In genomic region chr1:36136535-36136934, GRCh38 we compare ENCODE assay signal across 12 cellular contexts. TPM values are rescaled to one million over a fixed set of nuclear protein-coding genes. Genes with fewer than 3 reads are reported as not detected.
DNase-seq lines count a peak whose midpoint lies in the region; ATAC-seq lines count a peak whose summit lies in the region.
"Had no signal": no experiment of that assay in that cellular context is flagged by ENCODE, and none has a peak within 500 bp of the region (broad histone marks: within the 10 kb centered on the region; RNA-seq: fewer than 3 reads in every experiment).

No MANE protein-coding gene starts in this region.

- peaks cover 22% of the 10 kb centered on the region for H3K4me1 Mint-ChIP-seq in activated T-helper 17 cell treated with anti-CD3 and anti-CD28 coated beads, Interleukin-2, amount 50 U/mL, for 72 hours

- H3K9me3 Mint-ChIP-seq in activated T-helper 17 cell treated with anti-CD3 and anti-CD28 coated beads, Interleukin-2, amount 50 U/mL, for 72 hours, result no peaks in the 10 kb centered on the region

- peaks cover 46% of the 10 kb centered on the region for H3K36me3 Mint-ChIP-seq in activated T-helper 17 cell treated with anti-CD3 and anti-CD28 coated beads, Interleukin-2, amount 50 U/mL, for 72 hours (ENCODE audit: low read depth)

- in situ Hi-C loops in KBM-7 (cut with MboI; ENCODE audit: low pct_unique_long_range_greater_than_20kb, low sequenced_read_pairs), result no loop called here

- peaks cover 29 to 42% (median 36%) of the 10 kb centered on the region in 3 donors for H3K4me1 ChIP-seq in skeletal muscle tissue (ENCODE audit: control insufficient read depth in 3 of 3, insufficient read depth in 3 of 3, low read length in 3 of 3)
- H3K4me1 ChIP-seq: right lobe of liver had no signal

- ATAC-seq in activated T-helper 17 cell treated with anti-CD3 and anti-CD28 coated beads, Interleukin-2, amount 50 U/mL, for 72 hours (replicated peaks), result no peak
- ATAC-seq in GM19324 (IDR thresholded peaks at IDR 0.05; ENCODE audit: low FRiP score, unreplicated experiment) (no peak), GM19351 (IDR thresholded peaks at IDR 0.05; ENCODE audit: unreplicated experiment) (no peak)

- no peaks in the 10 kb centered on the region for H3K27me3 ChIP-seq in skeletal muscle tissue (ENCODE audit: control insufficient read depth in 3 of 3, insufficient read depth in 3 of 3, low read length in 3 of 3)
- H3K27me3 ChIP-seq: right lobe of liver had no signal

- peak; percentile 90 for DNase-seq in GM03348 (ENCODE audit: low spot score)
- peak; percentile 62 for DNase-seq in fibroblast of the conjunctiva (ENCODE audit: low read depth)
- no peak for DNase-seq in NCI-H1048 (lab: John Stamatoyannopoulos, UW)
- DNase-seq in KBM-7, result no peak
- DNase-seq: activated naive CD4-positive, alpha-beta T cell; GF-D8; NCI-H1417; right lobe of liver had no signal

- H3K9me3 ChIP-seq in skeletal muscle tissue (ENCODE audit: control insufficient read depth in 3 of 3, low read length in 3 of 3), result no peaks in the 10 kb centered on the region
- H3K9me3 ChIP-seq: right lobe of liver had no signal

- H3K27me3 Mint-ChIP-seq in activated T-helper 17 cell treated with anti-CD3 and anti-CD28 coated beads, Interleukin-2, amount 50 U/mL, for 72 hours, result no peaks in the 10 kb centered on the region

- H3K27ac ChIP-seq in skeletal muscle tissue (ENCODE audit: low read depth, low read length), result peak overlapping the region; percentile 54

- H3K9ac ChIP-seq in skeletal muscle tissue (ENCODE audit: low read depth in 1 of 3, low read length in 3 of 3), result peak overlapping the region in 1 of 3 donors; percentile 45

- peak overlapping the region; percentile 72 for H3K27ac Mint-ChIP-seq in activated T-helper 17 cell treated with anti-CD3 and anti-CD28 coated beads, Interleukin-2, amount 50 U/mL, for 72 hours

- H3K4me3 Mint-ChIP-seq in activated T-helper 17 cell treated with anti-CD3 and anti-CD28 coated beads, Interleukin-2, amount 50 U/mL, for 72 hours, result no peak overlapping the region

- peaks cover 12 to 23% (median 22%) of the 10 kb centered on the region in 3 donors for H3K36me3 ChIP-seq in skeletal muscle tissue (ENCODE audit: control insufficient read depth in 3 of 3, insufficient read depth in 3 of 3, low read length in 3 of 3)

- H3K4me3 ChIP-seq in skeletal muscle tissue (ENCODE audit: low read length in 3 of 3), result no peak overlapping the region
- H3K4me3 ChIP-seq: right lobe of liver had no signal

RNA-seq across cellular contexts. Expression of gene COL8A2, which starts 11.5 kb away (rescaled TPM):
- total RNA-seq in activated T-helper 17 cell treated with anti-CD3 and anti-CD28 coated beads, Interleukin-2, amount 50 U/mL, for 72 hours, result under 1 TPM in 1 of 2 donors, not detected in 1; 0.08 TPM
- total RNA-seq in skeletal muscle tissue, result 11.0 TPM

RNA-seq across cellular contexts. Expression of gene TRAPPC3, which starts 12.8 kb away (rescaled TPM):
- total RNA-seq in activated T-helper 17 cell treated with anti-CD3 and anti-CD28 coated beads, Interleukin-2, amount 50 U/mL, for 72 hours, result 10 to 100 TPM; 47.8 to 72.6 TPM
- total RNA-seq in skeletal muscle tissue, result 30.3 TPM

RNA-seq across cellular contexts. Expression of gene MAP7D1, which starts 19.4 kb away (rescaled TPM):
- total RNA-seq in activated T-helper 17 cell treated with anti-CD3 and anti-CD28 coated beads, Interleukin-2, amount 50 U/mL, for 72 hours, result 100 to 1,000 TPM in 1 of 2 donors, 10 to 100 TPM in 1; 97.9 to 164 TPM
- total RNA-seq in skeletal muscle tissue, result 71.0 TPM

RNA-seq across cellular contexts. Expression of gene ADPRS, which starts 47.8 kb away (rescaled TPM):
- 10 to 100 TPM; 50.0 to 50.8 TPM for total RNA-seq in activated T-helper 17 cell treated with anti-CD3 and anti-CD28 coated beads, Interleukin-2, amount 50 U/mL, for 72 hours
- total RNA-seq in skeletal muscle tissue, result 21.4 TPM

RNA-seq across cellular contexts. Expression of gene TEKT2, which starts 52.6 kb away (rescaled TPM):
- total RNA-seq in activated T-helper 17 cell treated with anti-CD3 and anti-CD28 coated beads, Interleukin-2, amount 50 U/mL, for 72 hours, result under 1 TPM; 0.26 to 0.64 TPM
- 2.1 TPM for total RNA-seq in skeletal muscle tissue
- total RNA-seq: right lobe of liver had no signal

Comparison
In these comparisons a context has a peak if more than half of its experiments do, and no peak if none do; other contexts are left out.
1. DNase-seq: peak in GM03348 (single experiment) and fibroblast of the conjunctiva (single experiment); none in NCI-H1048 (single experiment) and KBM-7 (single experiment).
2. RNA of gene COL8A2, which starts 11.5 kb away (total RNA-seq): 11.0 TPM in skeletal muscle tissue (single experiment); 0.08 TPM in activated T-helper 17 cell treated with anti-CD3 and anti-CD28 coated beads, Interleukin-2, amount 50 U/mL, for 72 hours; every median in the first group is over 10 times any median in the second.